9 cellular contexts compared by ENCODE assay signal in the genomic region with DNA sequence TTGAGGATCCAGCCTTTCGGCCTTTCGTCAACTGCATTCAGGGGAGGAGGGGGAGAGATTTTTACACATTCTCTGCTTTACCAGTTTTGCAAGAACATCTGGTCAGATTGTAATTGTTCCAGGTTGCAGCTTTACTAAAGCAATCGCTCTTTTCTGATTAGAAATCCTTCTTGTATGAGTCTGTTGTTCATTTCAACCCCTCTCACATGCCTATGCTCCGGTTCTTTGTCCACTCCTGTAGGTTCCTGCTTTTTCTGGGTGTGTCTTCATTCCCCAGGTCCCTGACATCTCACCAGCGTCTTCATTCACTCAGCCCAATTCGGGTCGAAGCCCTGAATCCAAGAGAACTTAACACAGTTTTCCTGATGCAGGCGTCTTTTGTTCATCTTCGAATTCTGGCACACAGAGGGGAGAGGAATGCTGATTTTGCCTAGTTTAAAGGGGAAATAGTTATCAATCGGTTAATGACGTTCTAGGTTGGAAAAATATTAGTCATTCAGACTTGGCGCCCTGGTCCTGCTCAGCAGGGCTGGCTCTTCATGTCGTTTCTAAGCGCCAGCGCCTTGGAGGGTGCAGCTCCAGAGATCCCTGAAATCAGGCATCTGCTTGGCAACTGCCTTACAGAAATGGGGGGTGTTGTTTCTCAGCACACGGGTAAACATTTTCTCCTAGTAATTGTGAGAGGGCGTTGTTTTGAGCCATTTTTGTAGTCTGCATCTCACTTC. TPM values are rescaled to one million over a fixed set of nuclear protein-coding genes. Genes with fewer than 3 reads are reported as not detected.
A peak's percentile ranks its signal among the peaks of the same experiment; 100 is the strongest.
DNase-seq lines count a peak whose midpoint lies in the region; ATAC-seq, FAIRE-seq and TF ChIP-seq lines count a peak whose summit lies in the region.
"Had no signal": no experiment of that assay in that cellular context is flagged by ENCODE, and none has a peak within 500 bp of the region (broad histone marks: within the 10 kb centered on the region; RNA-seq: fewer than 3 reads in every experiment).

No MANE protein-coding gene starts in this region.

- H3K36me3 Mint-ChIP-seq in neural crest cell (ENCODE audit: low read depth), result no peaks in the 10 kb centered on the region

- CTCF ChIA-PET in BJ (lab: Yijun Ruan, JAX) (interaction anchor here (1.2 kb wide), 1 partner anchor 15 kb away, joined by 3 read pairs; no protein-coding TSS in a partner anchor), endothelial cell of umbilical vein (lab: Charles Lee) (interaction anchor here (0.7 to 0.9 kb wide), 2 partner anchors 224 to 311 kb away, joined by 3 to 4 read pairs; no protein-coding TSS in a partner anchor)

- TSS peak; percentile 16 for BruUV-seq in endothelial cell of umbilical vein (replicated peaks; lab: Mats Ljungman, UMichigan)

- DNase-seq in BJ (ENCODE audit: low read depth), result no peak
- DNase-seq in NCI-H1694 treated with DMSO at 0.1 percent for 48 hours (lab: John Stamatoyannopoulos, UW), result peak; percentile 12
- no peak for DNase-seq in endothelial cell of umbilical vein (ENCODE audit: low read depth, low spot score)
- no peak for DNase-seq in neural crest cell (ENCODE audit: low read depth, low spot score)
- DNase-seq in NCI-H128 (lab: John Stamatoyannopoulos, UW; ENCODE audit: unreplicated experiment), result no peak
- no peak for DNase-seq in SHP77 treated with DMSO at 0.1 percent for 48 hours (lab: John Stamatoyannopoulos, UW)

- H3K4me1 Mint-ChIP-seq in neural crest cell, result peaks cover 53% of the 10 kb centered on the region

- peak overlapping the region; percentile 78 for H3K9ac ChIP-seq in endothelial cell of umbilical vein (replicated peaks; ENCODE audit: extremely low read depth, insufficient read depth, low read length)

- peak overlapping the region; percentile 98 for H2AFZ ChIP-seq in endothelial cell of umbilical vein (ENCODE audit: low read depth, low read length)

- H3K27me3 ChIP-seq in BJ (ENCODE audit: control insufficient read depth, insufficient read depth, low read length), result no peaks in the 10 kb centered on the region
- H3K27me3 ChIP-seq in endothelial cell of umbilical vein (ENCODE audit: control insufficient read depth in 2 of 2, insufficient read depth in 2 of 2, low read length in 2 of 2), result no peaks in the 10 kb centered on the region

- H3K36me3 ChIP-seq in BJ (ENCODE audit: control insufficient read depth, insufficient read depth, low read length) (no peaks in the 10 kb centered on the region), endothelial cell of umbilical vein (ENCODE audit: control insufficient read depth in 2 of 2, extremely low read depth in 1 of 2, insufficient read depth in 2 of 2, low read length in 2 of 2) (no peaks in the 10 kb centered on the region)

- peak overlapping the region; percentile 55 for H3K4me3 ChIP-seq in BJ (ENCODE audit: low read depth, low read length)
- H3K4me3 ChIP-seq in endothelial cell of umbilical vein (replicated peaks in 1 of 3; ENCODE audit: insufficient read depth in 1 of 3, low read depth in 1 of 3, low read length in 3 of 3), result no peak overlapping the region

- H3K27ac ChIP-seq in endothelial cell of umbilical vein (ENCODE audit: insufficient read depth, low read depth, low read length), result peak overlapping the region; percentile 64

- no peaks in the 10 kb centered on the region for H3K27me3 Mint-ChIP-seq in neural crest cell (ENCODE audit: low read depth)

- peak overlapping the region; percentile 60 for H3K4me2 ChIP-seq in endothelial cell of umbilical vein (ENCODE audit: insufficient read depth, low read length)

- intact Hi-C loops in endothelial cell of umbilical vein (cut with micrococcal nuclease), result loop anchor here (2.0 kb wide), 2 partner anchors 63 to 229 kb away; partner anchors contain the start of genes ENKUR and THNSL1

- H3K79me2 ChIP-seq in endothelial cell of umbilical vein (ENCODE audit: control insufficient read depth, insufficient read depth, low read length), result no peaks in the 10 kb centered on the region

- peaks cover 14% of the 10 kb centered on the region for H3K4me1 ChIP-seq in endothelial cell of umbilical vein (ENCODE audit: control insufficient read depth, extremely low read depth, insufficient read depth, low read length)

- dilution Hi-C loops in endothelial cell of umbilical vein (cut with MboI; ENCODE audit: extremely low pct_ligation_motif_present, low sequenced_read_pairs), result no loop called here

- H3K9me1 ChIP-seq in endothelial cell of umbilical vein (replicated peaks; ENCODE audit: control insufficient read depth, extremely low read depth, insufficient read depth, low read length), result no peaks in the 10 kb centered on the region

- no peak for TF ChIP-seq POLR2A in endothelial cell of umbilical vein (IDR thresholded peaks at IDR 0.05; ENCODE audit: low read depth, low read length)

- TF ChIP-seq CTCF in BJ (IDR thresholded peaks at IDR 0.05; ENCODE audit: insufficient read depth, low read depth, low read length) (no peak), endothelial cell of umbilical vein (IDR thresholded peaks at IDR 0.05; ENCODE audit: extremely low read depth in 1 of 2, insufficient read depth in 1 of 2, low read depth in 1 of 2, low read length in 2 of 2) (no peak), neural crest cell (conservative IDR thresholded peaks at IDR 0.05) (no peak)

- H3K4me3 Mint-ChIP-seq in neural crest cell, result peak overlapping the region; percentile 83

- H3K9me3 Mint-ChIP-seq in neural crest cell, result no peaks in the 10 kb centered on the region

- ATAC-seq in GM19324 (IDR thresholded peaks at IDR 0.05; ENCODE audit: low FRiP score, unreplicated experiment), result no peak
- ATAC-seq in HG02981 (IDR thresholded peaks at IDR 0.05; ENCODE audit: unreplicated experiment), result no peak

- POLR2A ChIA-PET in BJ (lab: Charles Lee), result interaction anchor here (0.6 kb wide), 1 partner anchor 127 kb away, joined by 13 read pairs; no protein-coding TSS in a partner anchor
- POLR2A ChIA-PET in endothelial cell of umbilical vein (lab: Charles Lee), result interaction anchor here (0.6 to 0.7 kb wide), 2 partner anchors 231 to 391 kb away, joined by 7 to 9 read pairs; no protein-coding TSS in a partner anchor

- no peak for FAIRE-seq in endothelial cell of umbilical vein (lab: Jason Lieb, UNC)
- FAIRE-seq: TTC549 had no signal

- no peaks in the 10 kb centered on the region for H4K20me1 ChIP-seq in endothelial cell of umbilical vein (replicated peaks; ENCODE audit: control insufficient read depth, extremely low read depth, insufficient read depth, low read length)

- H3K27ac Mint-ChIP-seq in neural crest cell (ENCODE audit: unreplicated experiment), result peak overlapping the region; percentile 15

- H3K9me3 ChIP-seq in endothelial cell of umbilical vein (replicated peaks; ENCODE audit: control insufficient read depth, insufficient read depth, low read length), result no peaks in the 10 kb centered on the region

TF ChIP-seq in endothelial cell of umbilical vein, 7 proteins besides CTCF, POLR2A, EP300 and RAD21:
- TF ChIP-seq EZH2 (IDR thresholded peaks at IDR 0.05; ENCODE audit: borderline replicate concordance, low read depth, low read length, severe bottlenecking) (no peak), FOS (IDR thresholded peaks at IDR 0.05; ENCODE audit: borderline replicate concordance, insufficient read depth, low read length) (no peak), JUN (IDR thresholded peaks at IDR 0.05; ENCODE audit: borderline replicate concordance, insufficient read depth, insufficient read length, low read depth) (no peak), MAX (IDR thresholded peaks at IDR 0.05; ENCODE audit: insufficient read depth, insufficient read length) (no peak), GATA2 (IDR thresholded peaks at IDR 0.05; ENCODE audit: insufficient read depth, insufficient read length, low read depth, low read length) (no peak), MYC (IDR thresholded peaks at IDR 0.05; ENCODE audit: low read depth, low read length) (no peak), POLR2AphosphoS5 (IDR thresholded peaks at IDR 0.05; ENCODE audit: insufficient read depth, low read depth, low read length) (no peak)

RNA-seq across cellular contexts. Expression of gene PRTFDC1, which starts 1.1 kb away (rescaled TPM):
- polyA plus RNA-seq in BJ (2011; rRNA removed), result 8.1 and 18.6 TPM in 2 replicates
- polyA minus RNA-seq in BJ (2011; rRNA and poly(A)+ RNA removed), result 4.9 and 5.7 TPM in 2 replicates
- 24.2 and 27.0 TPM in 2 replicates for total RNA-seq in endothelial cell of umbilical vein
- polyA plus RNA-seq in endothelial cell of umbilical vein, result 12.7 and 22.0 TPM in 2 replicates
- 18.6 and 25.6 TPM in 2 replicates for polyA plus RNA-seq in endothelial cell of umbilical vein (2011; cell fraction: cytosol; rRNA removed)
- 14.6 and 26.8 TPM in 2 replicates for polyA plus RNA-seq in endothelial cell of umbilical vein (2011; cell fraction: nucleus; rRNA removed)
- polyA plus RNA-seq in endothelial cell of umbilical vein (2012), result 20.5 and 20.7 TPM in 2 replicates
- polyA minus RNA-seq in endothelial cell of umbilical vein, result 15.0 and 18.9 TPM in 2 replicates
- polyA minus RNA-seq in endothelial cell of umbilical vein (2011; cell fraction: cytosol; rRNA and poly(A)+ RNA removed), result 2.2 TPM
- polyA minus RNA-seq in endothelial cell of umbilical vein (2011; cell fraction: nucleus; rRNA and poly(A)+ RNA removed), result 5.6 and 7.4 TPM in 2 replicates
- total RNA-seq in neural crest cell, result 26.7 and 32.0 TPM in 2 replicates
